12 cellular contexts compared by ENCODE assay signal in genomic region chr7:101862280-101863220, GRCh38. TPM values are rescaled to one million over a fixed set of nuclear protein-coding genes. Genes with fewer than 3 reads are reported as not detected.
DNase-seq lines count a peak whose midpoint lies in the region; ATAC-seq and TF ChIP-seq lines count a peak whose summit lies in the region.
"Had no signal": no experiment of that assay in that cellular context is flagged by ENCODE, and none has a peak within 500 bp of the region (broad histone marks: within the 10 kb centered on the region; RNA-seq: fewer than 3 reads in every experiment).

No MANE protein-coding gene starts in this region.

- H3K27me3 ChIP-seq in H9 (ENCODE audit: insufficient read depth, low read length), result no peaks in the 10 kb centered on the region
- H3K27me3 ChIP-seq in parathyroid adenoma (ENCODE audit: control insufficient read depth, insufficient read depth, low read length), result no peaks in the 10 kb centered on the region
- H3K27me3 ChIP-seq: suprapubic skin had no signal

- H2AK5ac ChIP-seq in H9 (ENCODE audit: insufficient read length, low read length), result no peak overlapping the region

- H3K79me2 ChIP-seq in H9 (ENCODE audit: insufficient read depth, low read length) (peaks cover 46% of the 10 kb centered on the region), parathyroid adenoma (peaks cover 54% of the 10 kb centered on the region)

- H2BK15ac ChIP-seq in H9 (ENCODE audit: low read depth, low read length), result no peak overlapping the region

- DNase-seq in H9 (no peak), NCI-H510A (lab: John Stamatoyannopoulos, UW) (peak; percentile 55), fibroblast of villous mesenchyme (ENCODE audit: low read depth) (peak; percentile 63), NCI-H2081 (lab: John Stamatoyannopoulos, UW) (no peak), cerebellar cortex (ENCODE audit: low spot score) (no peak)
- DNase-seq in stimulated activated naive CD8-positive, alpha-beta T cell treated with anti-CD3 and anti-CD28 coated beads, Interleukin-15, Interleukin-2, amounts not matched to agents 100 U/mL and 50 U/mL, for 24 hours, result no peak
- DNase-seq: GM23248, midbrain, NCI-H1436 had no signal

- no peaks in the 10 kb centered on the region for H3K9me3 ChIP-seq in H9 (ENCODE audit: control insufficient read depth, low read depth, low read length)
- no peaks in the 10 kb centered on the region for H3K9me3 ChIP-seq in parathyroid adenoma (ENCODE audit: control insufficient read depth, low read length)
- H3K9me3 ChIP-seq: suprapubic skin had no signal

- H2BK120ac ChIP-seq in H9 (ENCODE audit: low read depth, low read length, poor library complexity, severe bottlenecking), result no peak overlapping the region

- no peak overlapping the region for H3K14ac ChIP-seq in H9 (ENCODE audit: insufficient read depth, low read length)

- H3K36me3 Mint-ChIP-seq in H9 (ENCODE audit: insufficient read depth in 1 of 3, low read depth in 3 of 3), result peaks cover 2 to 10% (median 6%) of the 10 kb centered on the region in 3 experiments; a peak in 5 of 7 replicates

- H3K4me3 ChIP-seq in fibroblast of villous mesenchyme (ENCODE audit: low read depth, low read length), result no peak overlapping the region
- no peak overlapping the region for H3K4me3 ChIP-seq in parathyroid adenoma (ENCODE audit: low read depth, low read length)
- H3K4me3 ChIP-seq: GM23248, suprapubic skin had no signal

- H3K27me3 Mint-ChIP-seq in H9 (ENCODE audit: low read depth), result no peaks in the 10 kb centered on the region

- H3K36me3 ChIP-seq in parathyroid adenoma (ENCODE audit: control insufficient read depth, insufficient read depth, low read length), result no peaks in the 10 kb centered on the region
- H3K36me3 ChIP-seq: suprapubic skin had no signal

- H3T11ph ChIP-seq in H9 (ENCODE audit: low read length), result no peak overlapping the region

- no peak for ATAC-seq in stimulated activated naive CD8-positive, alpha-beta T cell treated with anti-CD3 and anti-CD28 coated beads, Interleukin-15, Interleukin-2, amounts not matched to agents 100 U/mL and 50 U/mL, for 24 hours

- peaks cover 2% of the 10 kb centered on the region for H3K79me1 ChIP-seq in H9 (ENCODE audit: insufficient read depth, low read depth, low read length, poor library complexity, severe bottlenecking)

- peak overlapping the region in 1 of 2 experiments; percentile 29; a peak in 1 of 5 replicates for H3K4me3 Mint-ChIP-seq in H9

- H3K9ac ChIP-seq in H9 (ENCODE audit: extremely low read depth, insufficient read length, low read length), result no peak overlapping the region
- no peak overlapping the region for H3K9ac ChIP-seq in parathyroid adenoma
- H3K9ac ChIP-seq: GM23248 had no signal

- H4K5ac ChIP-seq in H9 (ENCODE audit: insufficient read length, low read depth, low read length), result no peak overlapping the region

- H2BK12ac ChIP-seq in H9 (ENCODE audit: insufficient read length, low read depth, low read length), result no peak overlapping the region

- H2BK20ac ChIP-seq in H9 (ENCODE audit: low read depth, low read length, poor library complexity, severe bottlenecking), result no peak overlapping the region

- H3K4me1 ChIP-seq in H9 (ENCODE audit: insufficient read depth, low read length) (peaks cover 15% of the 10 kb centered on the region; the same call in 1 of the 2 replicates), parathyroid adenoma (no peaks in the 10 kb centered on the region)

- no peaks in the 10 kb centered on the region for H3K23me2 ChIP-seq in H9 (ENCODE audit: insufficient read length, low read depth, low read length, poor library complexity, severe bottlenecking)

- H2AFZ ChIP-seq in H9 (ENCODE audit: low read length), result no peak overlapping the region
- peak overlapping the region; percentile 31 for H2AFZ ChIP-seq in parathyroid adenoma
- H2AFZ ChIP-seq: GM23248 had no signal

- H3K9me3 Mint-ChIP-seq in H9, result no peaks in the 10 kb centered on the region; a peak in 1 of 5 replicates

- WGBS in H9 (ENCODE audit: extremely low coverage, insufficient read length, low lambda C conversion rate), result no CpG with 5 or more reads among the region's 18 CpGs

- H2BK5ac ChIP-seq in H9 (ENCODE audit: insufficient read length, low read length), result no peak overlapping the region

- peaks cover 45 to 64% of the 10 kb centered on the region in 2 experiments for H3K4me1 Mint-ChIP-seq in H9

- H4K8ac ChIP-seq in H9 (replicated peaks; ENCODE audit: insufficient read length, low read depth, low read length), result no peak overlapping the region

- H3K27ac ChIP-seq in H9 (ENCODE audit: insufficient read length, low read depth, low read length) (no peak overlapping the region), parathyroid adenoma (peak overlapping the region; percentile 39)
- H3K27ac ChIP-seq: GM23248, RWPE1, suprapubic skin had no signal

- H3K4me2 ChIP-seq in H9 (ENCODE audit: insufficient read depth, insufficient read length, low read length) (no peak overlapping the region), parathyroid adenoma (ENCODE audit: low read length) (peak overlapping the region; percentile 19)

- H3K18ac ChIP-seq in H9 (ENCODE audit: insufficient read length, low read depth, low read length), result no peak overlapping the region

- no peak overlapping the region for H3K56ac ChIP-seq in H9 (ENCODE audit: insufficient read length, low read depth, low read length)

- no peak overlapping the region for H3K4ac ChIP-seq in H9 (ENCODE audit: low read depth, low read length)

- peak overlapping the region in 2 of 3 experiments; percentile 25 to 59; a peak in 3 of 7 replicates for H3K27ac Mint-ChIP-seq in H9

- H3K23ac ChIP-seq in H9 (ENCODE audit: insufficient read length, low read depth, low read length), result no peak overlapping the region

- peaks cover 5% of the 10 kb centered on the region for H4K20me1 ChIP-seq in H9 (ENCODE audit: control insufficient read depth, insufficient read depth, insufficient read length)

- H4K91ac ChIP-seq in H9 (ENCODE audit: insufficient read length, low read depth, low read length), result no peak overlapping the region

- no peak for TF ChIP-seq CTCF in H9 (conservative IDR thresholded peaks at IDR 0.05)
- TF ChIP-seq CTCF in fibroblast of villous mesenchyme (IDR thresholded peaks at IDR 0.05; ENCODE audit: insufficient read depth, low read depth, low read length), result no peak
- no peak for TF ChIP-seq CTCF in parathyroid adenoma (IDR thresholded peaks at IDR 0.05)

RNA-seq across cellular contexts. Expression of gene CUX1, which starts 45.1 kb away (rescaled TPM):
- 53.5 and 60.5 TPM in 2 replicates for total RNA-seq in H9 (2021)
- total RNA-seq in fibroblast of villous mesenchyme, result 45.7 and 46.2 TPM in 2 replicates

Comparison
In these comparisons a context has a peak if more than half of its experiments do, and no peak if none do; other contexts are left out.
1. DNase-seq: peak in NCI-H510A (single experiment) and fibroblast of villous mesenchyme (single experiment); none in H9 (single experiment), stimulated activated naive CD8-positive, alpha-beta T cell treated with anti-CD3 and anti-CD28 coated beads, Interleukin-15, Interleukin-2, amounts not matched to agents 100 U/mL and 50 U/mL, for 24 hours (single experiment), NCI-H2081 (0 of 2) and cerebellar cortex (single experiment).